ENCODE assay signal across 1 cellular context in the genomic region with DNA sequence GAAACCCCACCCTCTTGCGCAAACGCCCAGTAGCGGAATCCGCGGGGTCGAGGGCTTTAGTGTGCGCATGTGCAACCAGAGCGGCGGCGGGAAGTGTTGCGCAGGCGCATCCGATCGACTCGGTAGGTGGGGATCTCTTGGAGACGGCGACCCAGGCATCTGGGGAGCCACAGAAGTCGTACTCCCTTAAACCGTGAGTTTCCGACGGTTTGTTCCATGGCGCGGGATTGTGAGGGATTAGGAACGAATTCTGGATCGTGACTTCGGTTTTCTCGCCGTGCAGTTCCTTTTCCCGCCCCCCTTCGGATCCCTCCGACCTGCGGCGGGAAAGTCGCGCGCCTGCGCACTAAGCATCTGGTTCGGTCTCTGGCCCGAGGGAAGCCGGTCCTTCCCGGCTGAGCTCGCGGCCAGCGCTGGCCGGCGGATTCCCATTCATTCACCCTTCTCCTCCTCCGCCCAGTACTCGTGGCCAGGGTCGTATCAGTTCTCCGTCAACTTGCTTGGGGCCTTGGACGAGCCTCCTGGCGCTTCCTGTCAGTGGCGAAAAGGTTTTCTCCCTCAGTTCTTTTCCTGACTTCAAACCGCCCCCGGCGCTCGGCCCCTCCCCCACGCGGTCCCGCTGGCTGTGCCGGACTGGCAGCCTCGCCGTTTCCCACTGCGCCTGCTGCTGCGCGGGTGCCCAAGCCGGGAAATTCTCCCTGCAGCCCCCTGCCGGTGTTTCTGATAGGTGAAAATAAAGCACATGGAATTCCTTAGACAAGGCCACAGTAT.
TF ChIP-seq lines count a peak whose summit lies in the region.

A gene (plus strand): TSS at position 96 of the 771 bp plus-strand sequence. CDS start 866 bp downstream, outside the sequence.

TF ChIP-seq in H1, 55 proteins besides CTCF, POLR2A, EP300 and RAD21:
- TF ChIP-seq KDM1A (IDR thresholded peaks at IDR 0.05; ENCODE audit: borderline replicate concordance, low read length): peak; percentile 32; the same call in 1 of the 2 replicates
- TF ChIP-seq, protein P1, sequence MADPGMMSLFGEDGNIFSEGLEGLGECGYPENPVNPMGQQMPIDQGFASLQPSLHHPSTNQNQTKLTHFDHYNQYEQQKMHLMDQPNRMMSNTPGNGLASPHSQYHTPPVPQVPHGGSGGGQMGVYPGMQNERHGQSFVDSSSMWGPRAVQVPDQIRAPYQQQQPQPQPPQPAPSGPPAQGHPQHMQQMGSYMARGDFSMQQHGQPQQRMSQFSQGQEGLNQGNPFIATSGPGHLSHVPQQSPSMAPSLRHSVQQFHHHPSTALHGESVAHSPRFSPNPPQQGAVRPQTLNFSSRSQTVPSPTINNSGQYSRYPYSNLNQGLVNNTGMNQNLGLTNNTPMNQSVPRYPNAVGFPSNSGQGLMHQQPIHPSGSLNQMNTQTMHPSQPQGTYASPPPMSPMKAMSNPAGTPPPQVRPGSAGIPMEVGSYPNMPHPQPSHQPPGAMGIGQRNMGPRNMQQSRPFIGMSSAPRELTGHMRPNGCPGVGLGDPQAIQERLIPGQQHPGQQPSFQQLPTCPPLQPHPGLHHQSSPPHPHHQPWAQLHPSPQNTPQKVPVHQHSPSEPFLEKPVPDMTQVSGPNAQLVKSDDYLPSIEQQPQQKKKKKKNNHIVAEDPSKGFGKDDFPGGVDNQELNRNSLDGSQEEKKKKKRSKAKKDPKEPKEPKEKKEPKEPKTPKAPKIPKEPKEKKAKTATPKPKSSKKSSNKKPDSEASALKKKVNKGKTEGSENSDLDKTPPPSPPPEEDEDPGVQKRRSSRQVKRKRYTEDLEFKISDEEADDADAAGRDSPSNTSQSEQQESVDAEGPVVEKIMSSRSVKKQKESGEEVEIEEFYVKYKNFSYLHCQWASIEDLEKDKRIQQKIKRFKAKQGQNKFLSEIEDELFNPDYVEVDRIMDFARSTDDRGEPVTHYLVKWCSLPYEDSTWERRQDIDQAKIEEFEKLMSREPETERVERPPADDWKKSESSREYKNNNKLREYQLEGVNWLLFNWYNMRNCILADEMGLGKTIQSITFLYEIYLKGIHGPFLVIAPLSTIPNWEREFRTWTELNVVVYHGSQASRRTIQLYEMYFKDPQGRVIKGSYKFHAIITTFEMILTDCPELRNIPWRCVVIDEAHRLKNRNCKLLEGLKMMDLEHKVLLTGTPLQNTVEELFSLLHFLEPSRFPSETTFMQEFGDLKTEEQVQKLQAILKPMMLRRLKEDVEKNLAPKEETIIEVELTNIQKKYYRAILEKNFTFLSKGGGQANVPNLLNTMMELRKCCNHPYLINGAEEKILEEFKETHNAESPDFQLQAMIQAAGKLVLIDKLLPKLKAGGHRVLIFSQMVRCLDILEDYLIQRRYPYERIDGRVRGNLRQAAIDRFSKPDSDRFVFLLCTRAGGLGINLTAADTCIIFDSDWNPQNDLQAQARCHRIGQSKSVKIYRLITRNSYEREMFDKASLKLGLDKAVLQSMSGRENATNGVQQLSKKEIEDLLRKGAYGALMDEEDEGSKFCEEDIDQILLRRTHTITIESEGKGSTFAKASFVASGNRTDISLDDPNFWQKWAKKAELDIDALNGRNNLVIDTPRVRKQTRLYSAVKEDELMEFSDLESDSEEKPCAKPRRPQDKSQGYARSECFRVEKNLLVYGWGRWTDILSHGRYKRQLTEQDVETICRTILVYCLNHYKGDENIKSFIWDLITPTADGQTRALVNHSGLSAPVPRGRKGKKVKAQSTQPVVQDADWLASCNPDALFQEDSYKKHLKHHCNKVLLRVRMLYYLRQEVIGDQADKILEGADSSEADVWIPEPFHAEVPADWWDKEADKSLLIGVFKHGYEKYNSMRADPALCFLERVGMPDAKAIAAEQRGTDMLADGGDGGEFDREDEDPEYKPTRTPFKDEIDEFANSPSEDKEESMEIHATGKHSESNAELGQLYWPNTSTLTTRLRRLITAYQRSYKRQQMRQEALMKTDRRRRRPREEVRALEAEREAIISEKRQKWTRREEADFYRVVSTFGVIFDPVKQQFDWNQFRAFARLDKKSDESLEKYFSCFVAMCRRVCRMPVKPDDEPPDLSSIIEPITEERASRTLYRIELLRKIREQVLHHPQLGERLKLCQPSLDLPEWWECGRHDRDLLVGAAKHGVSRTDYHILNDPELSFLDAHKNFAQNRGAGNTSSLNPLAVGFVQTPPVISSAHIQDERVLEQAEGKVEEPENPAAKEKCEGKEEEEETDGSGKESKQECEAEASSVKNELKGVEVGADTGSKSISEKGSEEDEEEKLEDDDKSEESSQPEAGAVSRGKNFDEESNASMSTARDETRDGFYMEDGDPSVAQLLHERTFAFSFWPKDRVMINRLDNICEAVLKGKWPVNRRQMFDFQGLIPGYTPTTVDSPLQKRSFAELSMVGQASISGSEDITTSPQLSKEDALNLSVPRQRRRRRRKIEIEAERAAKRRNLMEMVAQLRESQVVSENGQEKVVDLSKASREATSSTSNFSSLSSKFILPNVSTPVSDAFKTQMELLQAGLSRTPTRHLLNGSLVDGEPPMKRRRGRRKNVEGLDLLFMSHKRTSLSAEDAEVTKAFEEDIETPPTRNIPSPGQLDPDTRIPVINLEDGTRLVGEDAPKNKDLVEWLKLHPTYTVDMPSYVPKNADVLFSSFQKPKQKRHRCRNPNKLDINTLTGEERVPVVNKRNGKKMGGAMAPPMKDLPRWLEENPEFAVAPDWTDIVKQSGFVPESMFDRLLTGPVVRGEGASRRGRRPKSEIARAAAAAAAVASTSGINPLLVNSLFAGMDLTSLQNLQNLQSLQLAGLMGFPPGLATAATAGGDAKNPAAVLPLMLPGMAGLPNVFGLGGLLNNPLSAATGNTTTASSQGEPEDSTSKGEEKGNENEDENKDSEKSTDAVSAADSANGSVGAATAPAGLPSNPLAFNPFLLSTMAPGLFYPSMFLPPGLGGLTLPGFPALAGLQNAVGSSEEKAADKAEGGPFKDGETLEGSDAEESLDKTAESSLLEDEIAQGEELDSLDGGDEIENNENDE (IDR thresholded peaks at IDR 0.05; ENCODE audit: insufficient replicate concordance, low read length): peak; percentile 48
- TF ChIP-seq KDM5A (IDR thresholded peaks at IDR 0.05; ENCODE audit: low read length): no peak
- no peak; the same call in 1 of the 2 replicates for TF ChIP-seq CREB1 (IDR thresholded peaks at IDR 0.05)
- TF ChIP-seq SIN3A (conservative IDR thresholded peaks at IDR 0.05 in 1 of 2, IDR thresholded peaks at IDR 0.05 in 1 of 2; ENCODE audit: low read depth in 1 of 2, low read length in 2 of 2): peak; percentile 17 to 30; a peak in 2 of 4 replicates
- no peak for TF ChIP-seq CHD2 (IDR thresholded peaks at IDR 0.05; ENCODE audit: low read length)
- TF ChIP-seq PHF8 (conservative IDR thresholded peaks at IDR 0.05; ENCODE audit: low read depth, low read length): peak; percentile 88
- no peak for TF ChIP-seq CHD1 (IDR thresholded peaks at IDR 0.05; ENCODE audit: low read depth, low read length)
- TF ChIP-seq KDM4A (IDR thresholded peaks at IDR 0.05; ENCODE audit: low read depth, low read length, severe bottlenecking): peak; percentile 64
- TF ChIP-seq RBBP5 (IDR thresholded peaks at IDR 0.05; ENCODE audit: borderline replicate concordance, low read depth, low read length): peak; percentile 91
- peak; percentile 75 for TF ChIP-seq EGR1 (IDR thresholded peaks at IDR 0.05; ENCODE audit: borderline replicate concordance, low read depth, low read length)
- 0 out of 2 replicates have a peak, but pooled peaks have one; percentile 27 for TF ChIP-seq TCF12 (IDR thresholded peaks at IDR 0.05; ENCODE audit: low read depth, low read length)
- no peak; the same call in 1 of the 2 replicates for TF ChIP-seq MAFK (IDR thresholded peaks at IDR 0.05; ENCODE audit: low read depth, low read length)
- peak; percentile 84 for TF ChIP-seq TAF1 (IDR thresholded peaks at IDR 0.05; ENCODE audit: low read depth, low read length)
- TF ChIP-seq SP4 (IDR thresholded peaks at IDR 0.05; ENCODE audit: low read length): peak; percentile 36; the same call in 1 of the 2 replicates
- TF ChIP-seq, protein P2, sequence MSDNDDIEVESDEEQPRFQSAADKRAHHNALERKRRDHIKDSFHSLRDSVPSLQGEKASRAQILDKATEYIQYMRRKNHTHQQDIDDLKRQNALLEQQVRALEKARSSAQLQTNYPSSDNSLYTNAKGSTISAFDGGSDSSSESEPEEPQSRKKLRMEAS (IDR thresholded peaks at IDR 0.05): peak; percentile 86
- TF ChIP-seq GTF2F1 (IDR thresholded peaks at IDR 0.05; ENCODE audit: borderline replicate concordance, low read depth, low read length): no peak; the same call in 1 of the 2 replicates
- peak; percentile 99 for TF ChIP-seq ASH2L (IDR thresholded peaks at IDR 0.05; ENCODE audit: low read length)
- no peak for TF ChIP-seq TEAD4 (IDR thresholded peaks at IDR 0.05; ENCODE audit: low read depth, low read length)
- peak; percentile 59 for TF ChIP-seq TBP (IDR thresholded peaks at IDR 0.05; ENCODE audit: low read depth, low read length)
- TF ChIP-seq NRF1 (IDR thresholded peaks at IDR 0.05; ENCODE audit: low read depth, low read length): peak; percentile 96
- TF ChIP-seq, protein P3, sequence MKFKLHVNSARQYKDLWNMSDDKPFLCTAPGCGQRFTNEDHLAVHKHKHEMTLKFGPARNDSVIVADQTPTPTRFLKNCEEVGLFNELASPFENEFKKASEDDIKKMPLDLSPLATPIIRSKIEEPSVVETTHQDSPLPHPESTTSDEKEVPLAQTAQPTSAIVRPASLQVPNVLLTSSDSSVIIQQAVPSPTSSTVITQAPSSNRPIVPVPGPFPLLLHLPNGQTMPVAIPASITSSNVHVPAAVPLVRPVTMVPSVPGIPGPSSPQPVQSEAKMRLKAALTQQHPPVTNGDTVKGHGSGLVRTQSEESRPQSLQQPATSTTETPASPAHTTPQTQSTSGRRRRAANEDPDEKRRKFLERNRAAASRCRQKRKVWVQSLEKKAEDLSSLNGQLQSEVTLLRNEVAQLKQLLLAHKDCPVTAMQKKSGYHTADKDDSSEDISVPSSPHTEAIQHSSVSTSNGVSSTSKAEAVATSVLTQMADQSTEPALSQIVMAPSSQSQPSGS (IDR thresholded peaks at IDR 0.05; ENCODE audit: low read length): peak; percentile 39; the same call in 1 of the 2 replicates
- TF ChIP-seq, protein P4, sequence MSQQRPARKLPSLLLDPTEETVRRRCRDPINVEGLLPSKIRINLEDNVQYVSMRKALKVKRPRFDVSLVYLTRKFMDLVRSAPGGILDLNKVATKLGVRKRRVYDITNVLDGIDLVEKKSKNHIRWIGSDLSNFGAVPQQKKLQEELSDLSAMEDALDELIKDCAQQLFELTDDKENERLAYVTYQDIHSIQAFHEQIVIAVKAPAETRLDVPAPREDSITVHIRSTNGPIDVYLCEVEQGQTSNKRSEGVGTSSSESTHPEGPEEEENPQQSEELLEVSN (IDR thresholded peaks at IDR 0.05): peak; percentile 94
- TF ChIP-seq CEBPB (IDR thresholded peaks at IDR 0.05; ENCODE audit: low read depth, low read length): peak; percentile 100
- peak; percentile 81; the same call in 1 of the 2 replicates for TF ChIP-seq POLR2AphosphoS5 (IDR thresholded peaks at IDR 0.05; ENCODE audit: low read depth, low read length)
- TF ChIP-seq SRF (IDR thresholded peaks at IDR 0.05; ENCODE audit: low read depth, low read length): no peak
- TF ChIP-seq HDAC2 (IDR thresholded peaks at IDR 0.05; ENCODE audit: borderline replicate concordance in 1 of 2, low read depth in 2 of 2, low read length in 2 of 2): peak; percentile 91 to 97; a peak in 1 of 4 replicates
- TF ChIP-seq POU5F1 (IDR thresholded peaks at IDR 0.05; ENCODE audit: low read depth, low read length): 0 out of 2 replicates have a peak, but pooled peaks have one; percentile 48
- TF ChIP-seq TAF7 (optimal IDR thresholded peaks at IDR 0.05; ENCODE audit: borderline replicate concordance, low read depth, low read length): peak; percentile 87
